Comparison of ENCODE assay signal across 1 cellular context in the genomic region with DNA sequence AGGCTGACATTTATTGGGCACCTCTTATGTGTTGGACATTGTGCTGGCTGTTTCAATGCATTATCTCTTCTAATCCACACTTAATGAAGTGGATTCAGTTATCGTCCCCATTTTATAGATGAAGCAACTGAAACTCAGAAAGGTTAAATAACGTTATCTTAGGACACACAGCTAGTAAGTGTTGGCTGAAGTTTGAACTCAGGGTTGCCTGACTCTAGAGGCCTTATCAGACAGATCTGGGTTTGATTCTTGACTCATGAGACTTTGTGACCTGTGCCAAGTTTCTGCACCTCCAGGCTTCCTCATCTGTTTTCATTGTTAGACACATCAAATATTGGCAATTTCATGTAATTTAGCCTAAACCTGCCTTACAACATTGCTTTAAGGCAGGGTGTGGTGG.
A peak's percentile ranks its signal among the peaks of the same experiment; 100 is the strongest.
TF ChIP-seq lines count a peak whose summit lies in the region.

No MANE protein-coding gene starts in this region.

TF ChIP-seq in HepG2, 621 proteins besides CTCF, POLR2A, EP300 and RAD21:
- TF ChIP-seq SP4 (CRISPR knock-in tag; IDR thresholded peaks at IDR 0.05) = no peak
- TF ChIP-seq, protein P1, sequence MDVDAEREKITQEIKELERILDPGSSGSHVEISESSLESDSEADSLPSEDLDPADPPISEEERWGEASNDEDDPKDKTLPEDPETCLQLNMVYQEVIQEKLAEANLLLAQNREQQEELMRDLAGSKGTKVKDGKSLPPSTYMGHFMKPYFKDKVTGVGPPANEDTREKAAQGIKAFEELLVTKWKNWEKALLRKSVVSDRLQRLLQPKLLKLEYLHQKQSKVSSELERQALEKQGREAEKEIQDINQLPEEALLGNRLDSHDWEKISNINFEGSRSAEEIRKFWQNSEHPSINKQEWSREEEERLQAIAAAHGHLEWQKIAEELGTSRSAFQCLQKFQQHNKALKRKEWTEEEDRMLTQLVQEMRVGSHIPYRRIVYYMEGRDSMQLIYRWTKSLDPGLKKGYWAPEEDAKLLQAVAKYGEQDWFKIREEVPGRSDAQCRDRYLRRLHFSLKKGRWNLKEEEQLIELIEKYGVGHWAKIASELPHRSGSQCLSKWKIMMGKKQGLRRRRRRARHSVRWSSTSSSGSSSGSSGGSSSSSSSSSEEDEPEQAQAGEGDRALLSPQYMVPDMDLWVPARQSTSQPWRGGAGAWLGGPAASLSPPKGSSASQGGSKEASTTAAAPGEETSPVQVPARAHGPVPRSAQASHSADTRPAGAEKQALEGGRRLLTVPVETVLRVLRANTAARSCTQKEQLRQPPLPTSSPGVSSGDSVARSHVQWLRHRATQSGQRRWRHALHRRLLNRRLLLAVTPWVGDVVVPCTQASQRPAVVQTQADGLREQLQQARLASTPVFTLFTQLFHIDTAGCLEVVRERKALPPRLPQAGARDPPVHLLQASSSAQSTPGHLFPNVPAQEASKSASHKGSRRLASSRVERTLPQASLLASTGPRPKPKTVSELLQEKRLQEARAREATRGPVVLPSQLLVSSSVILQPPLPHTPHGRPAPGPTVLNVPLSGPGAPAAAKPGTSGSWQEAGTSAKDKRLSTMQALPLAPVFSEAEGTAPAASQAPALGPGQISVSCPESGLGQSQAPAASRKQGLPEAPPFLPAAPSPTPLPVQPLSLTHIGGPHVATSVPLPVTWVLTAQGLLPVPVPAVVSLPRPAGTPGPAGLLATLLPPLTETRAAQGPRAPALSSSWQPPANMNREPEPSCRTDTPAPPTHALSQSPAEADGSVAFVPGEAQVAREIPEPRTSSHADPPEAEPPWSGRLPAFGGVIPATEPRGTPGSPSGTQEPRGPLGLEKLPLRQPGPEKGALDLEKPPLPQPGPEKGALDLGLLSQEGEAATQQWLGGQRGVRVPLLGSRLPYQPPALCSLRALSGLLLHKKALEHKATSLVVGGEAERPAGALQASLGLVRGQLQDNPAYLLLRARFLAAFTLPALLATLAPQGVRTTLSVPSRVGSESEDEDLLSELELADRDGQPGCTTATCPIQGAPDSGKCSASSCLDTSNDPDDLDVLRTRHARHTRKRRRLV (CRISPR knock-in tag; IDR thresholded peaks at IDR 0.05) = no peak
- TF ChIP-seq ZNF619 (CRISPR knock-in tag; IDR thresholded peaks at IDR 0.05) = no peak
- TF ChIP-seq MAFF (IDR thresholded peaks at IDR 0.05; ENCODE audit: low read depth, low read length) = no peak
- TF ChIP-seq ZNF629 (CRISPR knock-in tag; conservative IDR thresholded peaks at IDR 0.05) = peak; percentile 47
- no peak for TF ChIP-seq NCOR1 (IDR thresholded peaks at IDR 0.05; ENCODE audit: borderline replicate concordance, low read length)
- 0 out of 2 replicates have a peak, but pooled peaks have one; percentile 64 for TF ChIP-seq ZNF460 (CRISPR knock-in tag; IDR thresholded peaks at IDR 0.05; ENCODE audit: borderline replicate concordance)
- no peak for TF ChIP-seq HCFC1 (IDR thresholded peaks at IDR 0.05; ENCODE audit: low read depth, low read length)
- TF ChIP-seq, protein P2, sequence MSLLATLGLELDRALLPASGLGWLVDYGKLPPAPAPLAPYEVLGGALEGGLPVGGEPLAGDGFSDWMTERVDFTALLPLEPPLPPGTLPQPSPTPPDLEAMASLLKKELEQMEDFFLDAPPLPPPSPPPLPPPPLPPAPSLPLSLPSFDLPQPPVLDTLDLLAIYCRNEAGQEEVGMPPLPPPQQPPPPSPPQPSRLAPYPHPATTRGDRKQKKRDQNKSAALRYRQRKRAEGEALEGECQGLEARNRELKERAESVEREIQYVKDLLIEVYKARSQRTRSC (CRISPR knock-in tag; IDR thresholded peaks at IDR 0.05; ENCODE audit: low read depth) = no peak
- TF ChIP-seq, protein P3, sequence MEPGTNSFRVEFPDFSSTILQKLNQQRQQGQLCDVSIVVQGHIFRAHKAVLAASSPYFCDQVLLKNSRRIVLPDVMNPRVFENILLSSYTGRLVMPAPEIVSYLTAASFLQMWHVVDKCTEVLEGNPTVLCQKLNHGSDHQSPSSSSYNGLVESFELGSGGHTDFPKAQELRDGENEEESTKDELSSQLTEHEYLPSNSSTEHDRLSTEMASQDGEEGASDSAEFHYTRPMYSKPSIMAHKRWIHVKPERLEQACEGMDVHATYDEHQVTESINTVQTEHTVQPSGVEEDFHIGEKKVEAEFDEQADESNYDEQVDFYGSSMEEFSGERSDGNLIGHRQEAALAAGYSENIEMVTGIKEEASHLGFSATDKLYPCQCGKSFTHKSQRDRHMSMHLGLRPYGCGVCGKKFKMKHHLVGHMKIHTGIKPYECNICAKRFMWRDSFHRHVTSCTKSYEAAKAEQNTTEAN (CRISPR knock-in tag; conservative IDR thresholded peaks at IDR 0.05) = no peak
